Comparison of ENCODE assay signal across 1 cellular context in the genomic region with DNA sequence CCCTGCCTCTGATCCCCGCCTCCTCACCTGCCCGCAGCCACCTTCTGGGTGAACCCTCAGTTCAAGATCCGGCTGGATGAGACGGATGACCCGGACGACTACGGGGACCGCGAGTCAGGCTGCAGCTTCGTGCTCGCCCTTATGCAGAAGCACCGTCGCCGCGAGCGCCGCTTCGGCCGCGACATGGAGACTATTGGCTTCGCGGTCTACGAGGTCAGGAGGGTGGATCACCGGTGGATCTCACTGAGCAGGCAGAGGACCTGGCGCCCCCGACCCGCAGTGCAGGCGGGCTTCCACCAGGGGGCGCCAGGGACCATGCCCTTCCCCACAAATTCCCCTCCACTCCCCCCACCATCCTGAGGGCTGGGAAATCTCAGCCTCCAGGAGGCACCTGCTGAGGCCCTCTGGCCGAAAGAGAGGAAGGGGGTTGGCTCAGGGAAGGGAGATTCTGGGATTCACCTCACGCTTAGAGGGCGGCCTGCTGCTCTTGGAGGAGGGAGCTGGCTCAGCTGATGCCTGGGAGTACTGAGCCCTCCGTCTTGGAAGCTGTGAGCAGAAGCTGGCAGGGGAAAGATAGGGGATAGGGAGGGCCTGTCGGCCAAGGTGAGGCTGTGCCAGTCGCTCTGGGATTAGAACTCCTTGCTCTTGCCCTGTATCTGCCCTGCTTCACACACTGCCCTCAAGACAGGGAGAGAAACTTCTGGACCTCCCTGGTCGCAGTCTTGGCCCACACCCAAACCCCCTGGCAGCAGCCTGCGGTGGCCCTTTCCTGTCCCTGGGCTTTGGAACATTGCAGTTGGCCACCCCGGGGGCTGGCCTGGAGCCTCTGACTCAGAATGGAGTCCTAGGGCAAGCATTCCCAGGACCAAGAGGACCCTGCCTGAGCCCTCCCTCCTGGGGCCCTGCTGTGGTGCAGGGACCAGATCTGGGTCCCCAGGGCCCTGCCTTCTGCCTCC.
TF ChIP-seq lines count a peak whose summit lies in the region.

No MANE protein-coding gene starts in this region.

TF ChIP-seq in H1, 55 proteins besides CTCF, POLR2A, EP300 and RAD21:
- peak; percentile 39 for TF ChIP-seq ASH2L (IDR thresholded peaks at IDR 0.05; ENCODE audit: low read length)
- TF ChIP-seq RXRA (IDR thresholded peaks at IDR 0.05; ENCODE audit: insufficient read depth, low read depth, low read length), result no peak
- TF ChIP-seq, protein P1, sequence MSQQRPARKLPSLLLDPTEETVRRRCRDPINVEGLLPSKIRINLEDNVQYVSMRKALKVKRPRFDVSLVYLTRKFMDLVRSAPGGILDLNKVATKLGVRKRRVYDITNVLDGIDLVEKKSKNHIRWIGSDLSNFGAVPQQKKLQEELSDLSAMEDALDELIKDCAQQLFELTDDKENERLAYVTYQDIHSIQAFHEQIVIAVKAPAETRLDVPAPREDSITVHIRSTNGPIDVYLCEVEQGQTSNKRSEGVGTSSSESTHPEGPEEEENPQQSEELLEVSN (IDR thresholded peaks at IDR 0.05), result peak; percentile 72
- no peak for TF ChIP-seq ZNF274 (IDR thresholded peaks at IDR 0.05; ENCODE audit: borderline replicate concordance, extremely low read depth, low read length)
- TF ChIP-seq JUND (IDR thresholded peaks at IDR 0.05; ENCODE audit: low read length), result peak; percentile 58
- 0 out of 2 replicates have a peak, but pooled peaks have one; percentile 43 for TF ChIP-seq BACH1 (IDR thresholded peaks at IDR 0.05; ENCODE audit: low read length)
- TF ChIP-seq TAF1 (IDR thresholded peaks at IDR 0.05; ENCODE audit: low read depth, low read length), result no peak
- TF ChIP-seq SP1 (IDR thresholded peaks at IDR 0.05; ENCODE audit: low read depth, low read length), result no peak
- TF ChIP-seq TBP (IDR thresholded peaks at IDR 0.05; ENCODE audit: low read depth, low read length), result peak; percentile 44; the same call in 1 of the 2 replicates
- TF ChIP-seq GTF2F1 (IDR thresholded peaks at IDR 0.05; ENCODE audit: borderline replicate concordance, low read depth, low read length), result no peak
- TF ChIP-seq, protein P2, sequence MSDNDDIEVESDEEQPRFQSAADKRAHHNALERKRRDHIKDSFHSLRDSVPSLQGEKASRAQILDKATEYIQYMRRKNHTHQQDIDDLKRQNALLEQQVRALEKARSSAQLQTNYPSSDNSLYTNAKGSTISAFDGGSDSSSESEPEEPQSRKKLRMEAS (IDR thresholded peaks at IDR 0.05), result peak; percentile 83
- TF ChIP-seq SUZ12 (IDR thresholded peaks at IDR 0.05; ENCODE audit: low read length), result no peak
- 0 out of 2 replicates have a peak, but pooled peaks have one; percentile 37 for TF ChIP-seq TCF12 (IDR thresholded peaks at IDR 0.05; ENCODE audit: low read depth, low read length)
- TF ChIP-seq SIX5 (IDR thresholded peaks at IDR 0.05; ENCODE audit: low read depth, low read length), result no peak
- no peak for TF ChIP-seq SIRT6 (IDR thresholded peaks at IDR 0.05; ENCODE audit: low read length)
- TF ChIP-seq KDM1A (IDR thresholded peaks at IDR 0.05; ENCODE audit: borderline replicate concordance, low read length), result no peak
- TF ChIP-seq HDAC6 (IDR thresholded peaks at IDR 0.05; ENCODE audit: low read depth, low read length), result no peak
- TF ChIP-seq SRF (IDR thresholded peaks at IDR 0.05; ENCODE audit: low read depth, low read length), result no peak
- no peak for TF ChIP-seq NRF1 (IDR thresholded peaks at IDR 0.05; ENCODE audit: low read depth, low read length)
- TF ChIP-seq, protein P3, sequence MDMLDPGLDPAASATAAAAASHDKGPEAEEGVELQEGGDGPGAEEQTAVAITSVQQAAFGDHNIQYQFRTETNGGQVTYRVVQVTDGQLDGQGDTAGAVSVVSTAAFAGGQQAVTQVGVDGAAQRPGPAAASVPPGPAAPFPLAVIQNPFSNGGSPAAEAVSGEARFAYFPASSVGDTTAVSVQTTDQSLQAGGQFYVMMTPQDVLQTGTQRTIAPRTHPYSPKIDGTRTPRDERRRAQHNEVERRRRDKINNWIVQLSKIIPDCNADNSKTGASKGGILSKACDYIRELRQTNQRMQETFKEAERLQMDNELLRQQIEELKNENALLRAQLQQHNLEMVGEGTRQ (IDR thresholded peaks at IDR 0.05; ENCODE audit: low read length), result 0 out of 2 replicates have a peak, but pooled peaks have one; percentile 32
- TF ChIP-seq TEAD4 (IDR thresholded peaks at IDR 0.05; ENCODE audit: low read depth, low read length), result peak; percentile 54; the same call in 1 of the 2 replicates
- TF ChIP-seq NANOG (IDR thresholded peaks at IDR 0.05; ENCODE audit: insufficient read depth, low read depth, low read length, poor library complexity, severe bottlenecking), result peak; percentile 37
- peak; percentile 39 for TF ChIP-seq CREB1 (IDR thresholded peaks at IDR 0.05)
- TF ChIP-seq EGR1 (IDR thresholded peaks at IDR 0.05; ENCODE audit: borderline replicate concordance, low read depth, low read length), result no peak; the same call in 1 of the 2 replicates
- TF ChIP-seq EZH2 (IDR thresholded peaks at IDR 0.05; ENCODE audit: low read depth, low read length, severe bottlenecking), result no peak
- TF ChIP-seq POU5F1 (IDR thresholded peaks at IDR 0.05; ENCODE audit: low read depth, low read length), result no peak
- no peak for TF ChIP-seq HDAC2 (IDR thresholded peaks at IDR 0.05; ENCODE audit: borderline replicate concordance in 1 of 2, low read depth in 2 of 2, low read length in 2 of 2)
- TF ChIP-seq CHD2 (IDR thresholded peaks at IDR 0.05; ENCODE audit: low read length), result peak; percentile 7; the same call in 1 of the 2 replicates
- TF ChIP-seq POLR2AphosphoS5 (IDR thresholded peaks at IDR 0.05; ENCODE audit: low read depth, low read length), result peak; percentile 2; the same call in 1 of the 2 replicates
- TF ChIP-seq, protein P4, sequence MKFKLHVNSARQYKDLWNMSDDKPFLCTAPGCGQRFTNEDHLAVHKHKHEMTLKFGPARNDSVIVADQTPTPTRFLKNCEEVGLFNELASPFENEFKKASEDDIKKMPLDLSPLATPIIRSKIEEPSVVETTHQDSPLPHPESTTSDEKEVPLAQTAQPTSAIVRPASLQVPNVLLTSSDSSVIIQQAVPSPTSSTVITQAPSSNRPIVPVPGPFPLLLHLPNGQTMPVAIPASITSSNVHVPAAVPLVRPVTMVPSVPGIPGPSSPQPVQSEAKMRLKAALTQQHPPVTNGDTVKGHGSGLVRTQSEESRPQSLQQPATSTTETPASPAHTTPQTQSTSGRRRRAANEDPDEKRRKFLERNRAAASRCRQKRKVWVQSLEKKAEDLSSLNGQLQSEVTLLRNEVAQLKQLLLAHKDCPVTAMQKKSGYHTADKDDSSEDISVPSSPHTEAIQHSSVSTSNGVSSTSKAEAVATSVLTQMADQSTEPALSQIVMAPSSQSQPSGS (IDR thresholded peaks at IDR 0.05; ENCODE audit: low read length), result 0 out of 2 replicates have a peak, but pooled peaks have one; percentile 35
- TF ChIP-seq PHF8 (conservative IDR thresholded peaks at IDR 0.05; ENCODE audit: low read depth, low read length), result no peak
- TF ChIP-seq MAFK (IDR thresholded peaks at IDR 0.05; ENCODE audit: low read depth, low read length), result no peak
- peak in 1 of 2 experiments; percentile 57; a peak in 1 of 4 replicates for TF ChIP-seq SIN3A (conservative IDR thresholded peaks at IDR 0.05 in 1 of 2, IDR thresholded peaks at IDR 0.05 in 1 of 2; ENCODE audit: low read depth in 1 of 2, low read length in 2 of 2)
- peak; percentile 35; the same call in 1 of the 2 replicates for TF ChIP-seq GABPA (IDR thresholded peaks at IDR 0.05; ENCODE audit: borderline replicate concordance, insufficient read depth, low read length)
- no peak for TF ChIP-seq TAF7 (optimal IDR thresholded peaks at IDR 0.05; ENCODE audit: borderline replicate concordance, low read depth, low read length)
TF ChIP-seq in H1: peak in this region for 16.
